ENCODE assay signal across 8 cellular contexts in the genomic region with DNA sequence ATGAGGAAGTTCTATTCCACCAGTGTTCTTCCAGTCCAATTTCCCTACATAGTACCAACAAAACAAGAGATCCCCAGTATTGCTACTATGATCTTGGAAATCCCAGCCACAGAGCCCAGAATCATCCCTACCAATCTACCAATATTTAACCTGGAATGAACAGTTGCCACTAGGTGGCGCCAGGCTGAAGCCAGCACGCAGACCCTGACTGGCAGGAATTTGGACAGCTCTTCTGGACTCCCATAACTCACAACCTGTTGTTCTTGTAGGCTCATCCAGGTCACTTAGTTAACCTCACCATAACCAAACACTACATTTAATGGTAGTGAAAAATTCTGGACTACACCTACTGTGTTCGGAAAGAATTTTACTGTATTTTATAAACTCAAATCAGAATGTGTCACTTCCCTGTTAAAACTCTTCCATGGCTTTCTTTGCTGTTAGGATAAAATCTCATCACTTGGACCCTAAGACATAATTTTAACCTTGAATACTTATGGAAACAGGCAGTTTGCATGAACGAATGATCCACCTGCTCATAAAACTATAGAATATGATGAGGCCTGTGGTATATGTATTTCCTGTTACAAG. TPM values are rescaled to one million over a fixed set of nuclear protein-coding genes. Genes with fewer than 3 reads are reported as not detected.
DNase-seq lines count a peak whose midpoint lies in the region; ATAC-seq and TF ChIP-seq lines count a peak whose summit lies in the region.

No MANE protein-coding gene starts in this region.

- no peaks in the 10 kb centered on the region for H3K9me3 ChIP-seq in stomach

- no peak for TF ChIP-seq POLR2A in stomach (IDR thresholded peaks at IDR 0.05)

- H3K4me3 ChIP-seq in stomach: no peak overlapping the region

- H3K36me3 ChIP-seq in stomach: no peaks in the 10 kb centered on the region

- H3K27me3 Mint-ChIP-seq in endothelial cell (ENCODE audit: unreplicated experiment): peaks cover 2% of the 10 kb centered on the region

- ATAC-seq in GM19043 (IDR thresholded peaks at IDR 0.05; ENCODE audit: low read depth, unreplicated experiment) (peak; percentile 44), HG03280 (IDR thresholded peaks at IDR 0.05; ENCODE audit: unreplicated experiment) (peak; percentile 64)

- H3K4me1 Mint-ChIP-seq in endothelial cell (ENCODE audit: unreplicated experiment): peaks cover 7% of the 10 kb centered on the region

- no peak overlapping the region for H3K27ac Mint-ChIP-seq in endothelial cell (ENCODE audit: unreplicated experiment)

- no peak overlapping the region for H3K4me3 Mint-ChIP-seq in endothelial cell (ENCODE audit: unreplicated experiment)

- H3K4me1 ChIP-seq in stomach: peaks cover 0 to 7% (median 0%) of the 10 kb centered on the region in 4 donors

- intact Hi-C loops in stomach (cut with DNase I; ENCODE audit: low total_unique reads): loop anchor here (10.0 kb wide), 1 partner anchor 190 kb away; the partner anchor contains the start of gene SCN3A

- TF ChIP-seq EP300 in stomach (IDR thresholded peaks at IDR 0.05): no peak

- WGBS in stomach, 5 donors: 29 to 39% (median 33%) methylated on average over 4 of the region's 4 CpGs

- H3K9me3 Mint-ChIP-seq in endothelial cell (ENCODE audit: unreplicated experiment): no peaks in the 10 kb centered on the region

- H3K27ac ChIP-seq in C4-2B (no peak overlapping the region), stomach (no peak overlapping the region)

- no peaks in the 10 kb centered on the region for H3K36me3 Mint-ChIP-seq in endothelial cell (ENCODE audit: low read depth, unreplicated experiment)

- TF ChIP-seq CTCF in C4-2B (conservative IDR thresholded peaks at IDR 0.05) (peak; percentile 95), endothelial cell (IDR thresholded peaks at IDR 0.05; ENCODE audit: unreplicated experiment) (peak; percentile 94), stomach (IDR thresholded peaks at IDR 0.05) (peak in 5 of 7 experiments; percentile 22 to 80 (median 58))

- no peaks in the 10 kb centered on the region for H3K27me3 ChIP-seq in stomach

- DNase-seq in NCI-H446 (lab: John Stamatoyannopoulos, UW) (peak; percentile 44 to 74), endothelial cell (ENCODE audit: low spot score) (peak; percentile 85), mucosa of gallbladder (ENCODE audit: low spot score) (peak; percentile 64), stomach (peak; percentile 74)
- peak; percentile 56 to 68 for DNase-seq in activated CD4-positive, alpha-beta T cell treated with anti-CD3 and anti-CD28 coated beads, Interleukin-2, amount 50 U/mL, for 48 hours

RNA-seq across cellular contexts. Expression of gene SLC38A11, which starts 59.8 kb away (rescaled TPM):
- total RNA-seq in endothelial cell (ENCODE audit: unreplicated experiment) (not detected), mucosa of gallbladder (63.3 TPM), stomach (10 to 100 TPM in 2 of 5 donors, 1 to 10 TPM in 2, not detected in 1; 1.3 to 54.3 (median 13.0) TPM)
- 1 to 10 TPM; 1.5 to 5.3 (median 1.5) TPM for polyA plus RNA-seq in stomach
